ENCODE assay signal across 13 cellular contexts in genomic region chr1:97796716-97797115, GRCh38.
A peak's percentile ranks its signal among the peaks of the same experiment; 100 is the strongest.
DNase-seq lines count a peak whose midpoint lies in the region; ATAC-seq and TF ChIP-seq lines count a peak whose summit lies in the region.
"Had no signal": no experiment of that assay in that cellular context is flagged by ENCODE, and none has a peak within 500 bp of the region (broad histone marks: within the 10 kb centered on the region; RNA-seq: fewer than 3 reads in every experiment).

No MANE protein-coding gene starts in this region.

- no peak overlapping the region for H4K91ac ChIP-seq in IMR-90 (ENCODE audit: insufficient read depth, low read depth, low read length)

- H2BK20ac ChIP-seq in IMR-90 (ENCODE audit: low read depth, low read length): no peak overlapping the region

- no peak overlapping the region for H3K4me2 ChIP-seq in IMR-90 (ENCODE audit: low read depth, low read length)

- H2BK5ac ChIP-seq in IMR-90 (ENCODE audit: low read depth, low read length, poor library complexity, severe bottlenecking): no peak overlapping the region

- H3K27ac ChIP-seq in ACC112 (ENCODE audit: low read depth, low read length) (peak overlapping the region; percentile 83), IMR-90 (ENCODE audit: insufficient read depth, low read length) (no peak overlapping the region), SJCRH30 (peak overlapping the region; percentile 43), heart right ventricle (peak overlapping the region in 8 of 10 donors; percentile 46 to 74 (median 62))
- H3K27ac ChIP-seq: HL-60 had no signal

- no peaks in the 10 kb centered on the region for H4K20me1 ChIP-seq in IMR-90 (ENCODE audit: insufficient read depth, low read length)

- peaks cover 10% of the 10 kb centered on the region for H3K79me2 ChIP-seq in ACC112 (ENCODE audit: control insufficient read depth, insufficient read depth, low read length, unreplicated experiment)

- no peak overlapping the region for H2BK15ac ChIP-seq in IMR-90 (ENCODE audit: low read depth, low read length)

- 0 out of 4 replicates have a peak, but pooled peaks cover 0 to 4% of the 10 kb centered on the region in 2 experiments for H3K79me1 ChIP-seq in IMR-90 (ENCODE audit: low read depth in 1 of 2, low read length in 2 of 2)

- CTCF ChIA-PET in IMR-90 (lab: Yijun Ruan, JAX): no interaction called here
- CTCF ChIA-PET in activated CD8-positive, alpha-beta T cell treated with anti-CD3 and anti-CD28 coated beads for 36 hours (lab: Charles Lee): no interaction called here

- H2BK120ac ChIP-seq in IMR-90 (ENCODE audit: low read depth, low read length): no peak overlapping the region

- TF ChIP-seq POLR2A in IMR-90 (IDR thresholded peaks at IDR 0.05; ENCODE audit: low read depth, low read length): no peak

- H3K4me1 ChIP-seq in ACC112 (ENCODE audit: control insufficient read depth, insufficient read depth, low read length, unreplicated experiment): peaks cover 29% of the 10 kb centered on the region
- H3K4me1 ChIP-seq in IMR-90 (ENCODE audit: control insufficient read depth, insufficient read depth, low read length): no peaks in the 10 kb centered on the region
- peaks cover 13% of the 10 kb centered on the region for H3K4me1 ChIP-seq in SJCRH30
- H3K4me1 ChIP-seq in heart right ventricle: peaks cover 0 to 21% (median 6%) of the 10 kb centered on the region in 9 donors
- H3K4me1 ChIP-seq: HAP-1 had no signal

- peak; percentile 8 for DNase-seq in IMR-90
- DNase-seq in SJCRH30: peak; percentile 5 to 38
- DNase-seq in heart right ventricle: no peak
- no peak for DNase-seq in activated CD8-positive, alpha-beta T cell treated with anti-CD3 and anti-CD28 coated beads for 36 hours
- DNase-seq in H4 (ENCODE audit: low spot score): no peak
- DNase-seq in SIG-M5 treated with dmso at 0.1 percent for 504 hours (lab: John Stamatoyannopoulos, UW; ENCODE audit: unreplicated experiment): no peak
- no peak for DNase-seq in natural killer cell
- DNase-seq: activated CD4-positive, alpha-beta T cell treated with anti-CD3 and anti-CD28 coated beads for 1 hour; aorta; stimulated activated naive CD4-positive, alpha-beta T cell had no signal

- H3K14ac ChIP-seq in IMR-90 (replicated peaks; ENCODE audit: low read depth, low read length): no peak overlapping the region

- no peak overlapping the region for H3K23ac ChIP-seq in IMR-90 (ENCODE audit: low read depth, low read length)

- H3K56ac ChIP-seq in IMR-90 (ENCODE audit: extremely low read depth, insufficient read depth, low read length): no peak overlapping the region

- ATAC-seq in IMR-90 (ENCODE audit: low read depth) (peak; percentile 42), heart right ventricle (peak in 5 of 8 donors; percentile 50 to 66 (median 52)), natural killer cell (no peak)
- ATAC-seq in activated CD8-positive, alpha-beta T cell treated with anti-CD3 and anti-CD28 coated beads for 36 hours: no peak

- H2AFZ ChIP-seq in ACC112 (ENCODE audit: low read length, unreplicated experiment) (no peak overlapping the region), IMR-90 (replicated peaks; ENCODE audit: low read length, poor library complexity) (no peak overlapping the region)

- H2AK9ac ChIP-seq in IMR-90 (replicated peaks; ENCODE audit: low read depth, low read length, poor library complexity): no peak overlapping the region

- dilution Hi-C loops in IMR-90 (cut with HindIII; ENCODE audit: low sequenced_read_pairs, unreplicated experiment): no loop called here

- no peaks in the 10 kb centered on the region for H3K36me3 ChIP-seq in ACC112 (ENCODE audit: insufficient read depth, low read length)
- no peaks in the 10 kb centered on the region for H3K36me3 ChIP-seq in IMR-90 (ENCODE audit: control insufficient read depth, insufficient read depth, low read length)
- no peaks in the 10 kb centered on the region for H3K36me3 ChIP-seq in SJCRH30
- H3K36me3 ChIP-seq in heart right ventricle: peaks cover 0 to 11% (median 0%) of the 10 kb centered on the region in 9 donors
- H3K36me3 ChIP-seq: HAP-1 had no signal

- H4K5ac ChIP-seq in IMR-90 (ENCODE audit: low read depth, low read length): no peak overlapping the region

- H3K27me3 ChIP-seq in ACC112 (ENCODE audit: insufficient read depth, low read length): no peaks in the 10 kb centered on the region
- no peaks in the 10 kb centered on the region for H3K27me3 ChIP-seq in IMR-90 (ENCODE audit: control insufficient read depth, insufficient read depth, low read length)
- H3K27me3 ChIP-seq in SJCRH30: no peaks in the 10 kb centered on the region
- H3K27me3 ChIP-seq in heart right ventricle: no peaks in the 10 kb centered on the region

- no peak overlapping the region for H3K9ac ChIP-seq in IMR-90 (ENCODE audit: low read depth, low read length)

- BruUV-seq in IMR-90 (replicated peaks; lab: Mats Ljungman, UMichigan): no TSS peak

- no peak overlapping the region for H3K4ac ChIP-seq in IMR-90 (ENCODE audit: low read depth, low read length)

- no peak for TF ChIP-seq CTCF in IMR-90 (conservative IDR thresholded peaks at IDR 0.05; ENCODE audit: low read depth, low read length)
- TF ChIP-seq CTCF in heart right ventricle (IDR thresholded peaks at IDR 0.05): no peak
- no peak for TF ChIP-seq CTCF in activated CD8-positive, alpha-beta T cell treated with anti-CD3 and anti-CD28 coated beads for 36 hours (IDR thresholded peaks at IDR 0.05)
- TF ChIP-seq CTCF in natural killer cell (IDR thresholded peaks at IDR 0.05): no peak

- in situ Hi-C loops in IMR-90 (cut with MboI; ENCODE audit: low sequenced_read_pairs): loop anchor here (25.0 kb wide), 1 partner anchor 834 kb away; no protein-coding TSS in a partner anchor

- no peak overlapping the region for H4K8ac ChIP-seq in IMR-90 (ENCODE audit: low read depth in 2 of 2, low read length in 2 of 2)

- no peaks in the 10 kb centered on the region for H3K9me1 ChIP-seq in IMR-90 (ENCODE audit: insufficient read depth, low read length)

- H3K9me3 Mint-ChIP-seq in activated CD8-positive, alpha-beta T cell treated with anti-CD3 and anti-CD28 coated beads for 36 hours: no peaks in the 10 kb centered on the region
- no peaks in the 10 kb centered on the region for H3K9me3 Mint-ChIP-seq in natural killer cell

- no peak overlapping the region for H3K27ac Mint-ChIP-seq in activated CD8-positive, alpha-beta T cell treated with anti-CD3 and anti-CD28 coated beads for 36 hours
- peak overlapping the region in 1 of 2 donors; percentile 36 for H3K27ac Mint-ChIP-seq in natural killer cell

- H3K27me3 Mint-ChIP-seq in activated CD8-positive, alpha-beta T cell treated with anti-CD3 and anti-CD28 coated beads for 36 hours: no peaks in the 10 kb centered on the region
- no peaks in the 10 kb centered on the region for H3K27me3 Mint-ChIP-seq in natural killer cell (ENCODE audit: low read depth in 2 of 2)

- H3K4me3 Mint-ChIP-seq in activated CD8-positive, alpha-beta T cell treated with anti-CD3 and anti-CD28 coated beads for 36 hours: no peak overlapping the region
- H3K4me3 Mint-ChIP-seq in natural killer cell: no peak overlapping the region

- intact Hi-C loops in IMR-90 (cut with micrococcal nuclease): no loop called here
- intact Hi-C loops in heart right ventricle (cut with DNase I): no loop called here
- intact Hi-C loops in activated CD8-positive, alpha-beta T cell treated with anti-CD3 and anti-CD28 coated beads for 36 hours (cut with micrococcal nuclease): no loop called here
- intact Hi-C loops in natural killer cell (cut with micrococcal nuclease): no loop called here

- whole genome bisulfite sequencing in IMR-90 (ENCODE audit: extremely low coverage in 2 of 2, insufficient read length in 1 of 2), 2 experiments: no CpG with 5 or more reads among the region's 2 CpGs
- 41 to 48% methylated on average over 2 of the region's 2 CpGs for WGBS in heart right ventricle, 2 donors

- no peak overlapping the region for H2AK5ac ChIP-seq in IMR-90 (ENCODE audit: low read depth, low read length)

- TF ChIP-seq RAD21 in IMR-90 (IDR thresholded peaks at IDR 0.05; ENCODE audit: low read length): no peak

- no peak overlapping the region for H3K18ac ChIP-seq in IMR-90 (ENCODE audit: low read depth, low read length)

- H3K36me3 Mint-ChIP-seq in activated CD8-positive, alpha-beta T cell treated with anti-CD3 and anti-CD28 coated beads for 36 hours (ENCODE audit: low read depth): peaks cover 8% of the 10 kb centered on the region
- H3K36me3 Mint-ChIP-seq in natural killer cell: no peaks in the 10 kb centered on the region

- H3K4me3 ChIP-seq in ACC112 (ENCODE audit: low read depth, low read length): no peak overlapping the region
- H3K4me3 ChIP-seq in IMR-90 (ENCODE audit: insufficient read depth, low read depth, low read length): no peak overlapping the region
- H3K4me3 ChIP-seq in SJCRH30: no peak overlapping the region
- H3K4me3 ChIP-seq in heart right ventricle: no peak overlapping the region
- H3K4me3 ChIP-seq: HAP-1 had no signal

- H3K4me1 Mint-ChIP-seq in activated CD8-positive, alpha-beta T cell treated with anti-CD3 and anti-CD28 coated beads for 36 hours (ENCODE audit: low read depth): peaks cover 18% of the 10 kb centered on the region
- H3K4me1 Mint-ChIP-seq in natural killer cell: peaks cover 14 to 26% of the 10 kb centered on the region in 2 donors

- H3K9me3 ChIP-seq in IMR-90 (ENCODE audit: control insufficient read depth, insufficient read depth, low read length) (no peaks in the 10 kb centered on the region), SJCRH30 (replicated peaks) (no peaks in the 10 kb centered on the region), heart right ventricle (no peaks in the 10 kb centered on the region)
- H3K9me3 ChIP-seq: HAP-1 had no signal

- POLR2A ChIA-PET in IMR-90 (lab: Charles Lee; ENCODE audit: unreplicated experiment): no interaction called here
- POLR2A ChIA-PET in activated CD8-positive, alpha-beta T cell treated with anti-CD3 and anti-CD28 coated beads for 36 hours (lab: Charles Lee): no interaction called here

TF ChIP-seq in IMR-90, 13 proteins besides CTCF, POLR2A, EP300 and RAD21 (continues in another document):
- TF ChIP-seq RCOR1 (IDR thresholded peaks at IDR 0.05; ENCODE audit: insufficient replicate concordance, low read length) (no peak), NFE2L2 (IDR thresholded peaks at IDR 0.05; ENCODE audit: low read depth, low read length) (no peak), USF2 (IDR thresholded peaks at IDR 0.05; ENCODE audit: low read depth, low read length) (no peak), SMC3 (IDR thresholded peaks at IDR 0.05; ENCODE audit: low read depth, low read length) (no peak), FOS (IDR thresholded peaks at IDR 0.05; ENCODE audit: low read depth, low read length) (no peak), MAZ (IDR thresholded peaks at IDR 0.05; ENCODE audit: borderline replicate concordance, low read depth, low read length) (no peak)

Comparison
In these comparisons a context has a peak if more than half of its experiments do, and no peak if none do; other contexts are left out.
1. ATAC-seq: peak in IMR-90 (single experiment) and heart right ventricle (5 of 8); none in activated CD8-positive, alpha-beta T cell treated with anti-CD3 and anti-CD28 coated beads for 36 hours (single experiment) and natural killer cell (0 of 3).
2. DNase-seq: peak in IMR-90 (single experiment) and SJCRH30 (2 of 2); none in heart right ventricle (0 of 2), activated CD8-positive, alpha-beta T cell treated with anti-CD3 and anti-CD28 coated beads for 36 hours (single experiment), H4 (single experiment), SIG-M5 treated with dmso at 0.1 percent for 504 hours (single experiment) and natural killer cell (single experiment).